Comparison of ENCODE assay signal across 9 cellular contexts in the genomic region with DNA sequence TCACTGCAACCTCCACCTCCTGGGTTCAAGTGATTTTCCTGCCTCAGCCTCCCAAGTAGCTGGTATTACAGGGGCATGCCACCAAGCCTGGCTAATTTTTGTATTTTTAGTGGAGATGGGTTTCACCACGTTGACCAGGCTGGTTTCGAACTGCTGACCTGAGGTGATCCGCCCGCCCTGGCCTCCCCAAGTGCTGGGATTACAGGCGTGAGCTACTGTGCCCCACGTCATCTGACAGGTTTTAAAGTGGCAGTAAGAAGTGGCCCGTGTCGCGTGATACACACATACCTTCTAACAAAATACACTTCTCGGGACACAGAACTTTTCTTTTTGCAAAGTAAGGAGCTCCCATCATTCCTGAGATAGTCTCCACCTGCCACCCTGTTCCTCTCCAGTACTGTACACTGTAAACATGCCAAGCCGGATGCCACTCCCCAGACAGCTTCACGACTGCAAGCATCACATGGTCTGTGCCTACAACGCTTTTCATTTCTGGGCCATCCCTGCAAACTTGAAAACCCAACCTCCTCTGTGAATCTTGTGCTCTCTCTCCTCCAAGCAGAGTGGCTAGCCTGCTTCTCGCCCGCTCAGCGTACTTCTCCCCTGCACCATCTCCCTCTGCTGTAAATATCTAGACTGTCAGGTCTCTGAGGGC.
DNase-seq lines count a peak whose midpoint lies in the region; ATAC-seq and TF ChIP-seq lines count a peak whose summit lies in the region.
"Had no signal": no experiment of that assay in that cellular context is flagged by ENCODE, and none has a peak within 500 bp of the region (broad histone marks: within the 10 kb centered on the region; RNA-seq: fewer than 3 reads in every experiment).

No MANE protein-coding gene starts in this region.

- intact Hi-C loops in posterior vena cava (cut with DNase I): no loop called here

- peak; percentile 44 to 67 for ATAC-seq in natural killer cell treated with Interleukin-12 subunit alpha and Interleukin-12 subunit beta and Interleukin-15 and Interleukin-18, amount 100 ng/mL, for 72 hours
- ATAC-seq in GM18909 (IDR thresholded peaks at IDR 0.05; ENCODE audit: poor library complexity, unreplicated experiment) (no peak), HG03135 (IDR thresholded peaks at IDR 0.05; ENCODE audit: unreplicated experiment) (no peak)

- H3K27ac ChIP-seq in 22Rv1: peak overlapping the region; percentile 53

- no peaks in the 10 kb centered on the region for H3K9me3 Mint-ChIP-seq in natural killer cell treated with Interleukin-12 subunit alpha and Interleukin-12 subunit beta and Interleukin-15 and Interleukin-18, amount 100 ng/mL, for 72 hours

- peaks cover 64 to 66% of the 10 kb centered on the region in 2 donors for H3K4me1 Mint-ChIP-seq in natural killer cell treated with Interleukin-12 subunit alpha and Interleukin-12 subunit beta and Interleukin-15 and Interleukin-18, amount 100 ng/mL, for 72 hours (ENCODE audit: low read depth in 2 of 2)

- no peak for TF ChIP-seq CTCF in 22Rv1 (IDR thresholded peaks at IDR 0.05)

- peak in 3 of 5 donors; percentile 38 to 46 (median 41) for DNase-seq in T-helper 1 cell
- peak; percentile 79 for DNase-seq in central memory CD4-positive, alpha-beta T cell
- DNase-seq in natural killer cell treated with Interleukin-12 subunit alpha and Interleukin-12 subunit beta and Interleukin-15 and Interleukin-18, amount 100 ng/mL, for 72 hours (ENCODE audit: low spot score): no peak
- DNase-seq in posterior vena cava (ENCODE audit: low spot score): no peak
- DNase-seq in DMS114 treated with DMSO at 0.1 percent for 48 hours (lab: John Stamatoyannopoulos, UW; ENCODE audit: unreplicated experiment): no peak
- DNase-seq: NCI-H2081 treated with DMSO at 0.1 percent for 48 hours had no signal

- no peaks in the 10 kb centered on the region for H3K36me3 Mint-ChIP-seq in natural killer cell treated with Interleukin-12 subunit alpha and Interleukin-12 subunit beta and Interleukin-15 and Interleukin-18, amount 100 ng/mL, for 72 hours

- peak overlapping the region; percentile 3 for H3K4me3 Mint-ChIP-seq in natural killer cell treated with Interleukin-12 subunit alpha and Interleukin-12 subunit beta and Interleukin-15 and Interleukin-18, amount 100 ng/mL, for 72 hours

- H3K27me3 Mint-ChIP-seq in natural killer cell treated with Interleukin-12 subunit alpha and Interleukin-12 subunit beta and Interleukin-15 and Interleukin-18, amount 100 ng/mL, for 72 hours: no peaks in the 10 kb centered on the region

- H3K27ac Mint-ChIP-seq in natural killer cell treated with Interleukin-12 subunit alpha and Interleukin-12 subunit beta and Interleukin-15 and Interleukin-18, amount 100 ng/mL, for 72 hours: peak overlapping the region; percentile 39 to 95

Comparison
In these comparisons a context has a peak if more than half of its experiments do, and no peak if none do; other contexts are left out.
1. DNase-seq: peak in T-helper 1 cell (3 of 5) and central memory CD4-positive, alpha-beta T cell (single experiment); none in natural killer cell treated with Interleukin-12 subunit alpha and Interleukin-12 subunit beta and Interleukin-15 and Interleukin-18, amount 100 ng/mL, for 72 hours (single experiment), posterior vena cava (single experiment) and DMS114 treated with DMSO at 0.1 percent for 48 hours (single experiment).
2. ATAC-seq: peak in natural killer cell treated with Interleukin-12 subunit alpha and Interleukin-12 subunit beta and Interleukin-15 and Interleukin-18, amount 100 ng/mL, for 72 hours (2 of 2); none in GM18909 (single experiment) and HG03135 (single experiment).